Comparison of ENCODE assay signal across 1 cellular context in the genomic region with DNA sequence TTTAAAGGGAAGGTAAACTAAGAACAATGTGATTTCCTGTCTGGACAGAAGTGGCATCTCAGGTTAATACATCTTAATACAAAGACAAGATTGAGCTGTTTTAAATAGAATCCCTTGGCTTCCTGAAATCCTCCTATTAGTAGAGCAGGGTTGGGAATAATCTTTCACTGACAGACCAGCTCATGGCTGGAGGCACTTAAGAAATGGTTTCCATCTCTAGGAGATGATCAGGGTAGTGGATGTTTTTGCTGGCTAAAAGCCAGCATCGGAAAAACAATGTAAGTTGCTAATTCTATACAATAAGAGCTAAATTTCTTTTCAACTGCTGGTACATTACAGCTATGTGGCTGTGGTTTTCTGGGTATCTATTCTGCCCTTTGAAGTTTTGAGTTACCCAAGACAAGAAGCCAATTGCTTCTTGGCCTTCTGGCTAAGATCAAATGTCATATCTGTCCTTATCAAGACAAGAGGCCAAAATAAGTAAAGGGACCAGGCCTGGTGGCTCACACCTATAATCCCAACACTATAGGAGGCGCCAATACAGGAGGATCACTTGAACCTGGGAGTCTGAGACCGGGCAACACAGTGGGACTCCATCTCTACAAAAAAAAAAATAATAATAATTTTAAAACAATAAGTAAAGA.
TF ChIP-seq lines count a peak whose summit lies in the region.

No MANE protein-coding gene starts in this region.

TF ChIP-seq in SK-N-SH treated with all-trans-retinoic acid at 6 μM for 48 hours, 23 proteins besides CTCF, POLR2A, EP300 and RAD21 (continued from another document):
- TF ChIP-seq, protein P1, sequence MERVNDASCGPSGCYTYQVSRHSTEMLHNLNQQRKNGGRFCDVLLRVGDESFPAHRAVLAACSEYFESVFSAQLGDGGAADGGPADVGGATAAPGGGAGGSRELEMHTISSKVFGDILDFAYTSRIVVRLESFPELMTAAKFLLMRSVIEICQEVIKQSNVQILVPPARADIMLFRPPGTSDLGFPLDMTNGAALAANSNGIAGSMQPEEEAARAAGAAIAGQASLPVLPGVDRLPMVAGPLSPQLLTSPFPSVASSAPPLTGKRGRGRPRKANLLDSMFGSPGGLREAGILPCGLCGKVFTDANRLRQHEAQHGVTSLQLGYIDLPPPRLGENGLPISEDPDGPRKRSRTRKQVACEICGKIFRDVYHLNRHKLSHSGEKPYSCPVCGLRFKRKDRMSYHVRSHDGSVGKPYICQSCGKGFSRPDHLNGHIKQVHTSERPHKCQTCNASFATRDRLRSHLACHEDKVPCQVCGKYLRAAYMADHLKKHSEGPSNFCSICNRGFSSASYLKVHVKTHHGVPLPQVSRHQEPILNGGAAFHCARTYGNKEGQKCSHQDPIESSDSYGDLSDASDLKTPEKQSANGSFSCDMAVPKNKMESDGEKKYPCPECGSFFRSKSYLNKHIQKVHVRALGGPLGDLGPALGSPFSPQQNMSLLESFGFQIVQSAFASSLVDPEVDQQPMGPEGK (CRISPR knock-in tag; IDR thresholded peaks at IDR 0.05; ENCODE audit: borderline replicate concordance), result no peak
- no peak for TF ChIP-seq ESRRG (CRISPR knock-in tag; IDR thresholded peaks at IDR 0.05)
- no peak for TF ChIP-seq BACH2 (CRISPR knock-in tag; IDR thresholded peaks at IDR 0.05; ENCODE audit: borderline replicate concordance)
- TF ChIP-seq ZC3H10 (CRISPR knock-in tag; IDR thresholded peaks at IDR 0.05), result no peak
- TF ChIP-seq ISL1 (CRISPR knock-in tag; IDR thresholded peaks at IDR 0.05), result no peak
- TF ChIP-seq ARNTL (CRISPR knock-in tag; IDR thresholded peaks at IDR 0.05; ENCODE audit: borderline replicate concordance, low read depth), result no peak
- TF ChIP-seq PPARA (CRISPR knock-in tag; IDR thresholded peaks at IDR 0.05; ENCODE audit: borderline replicate concordance), result no peak
- no peak for TF ChIP-seq ZNF8 (CRISPR knock-in tag; IDR thresholded peaks at IDR 0.05)
